Comparison of ENCODE assay signal across 10 cellular contexts in the genomic region with DNA sequence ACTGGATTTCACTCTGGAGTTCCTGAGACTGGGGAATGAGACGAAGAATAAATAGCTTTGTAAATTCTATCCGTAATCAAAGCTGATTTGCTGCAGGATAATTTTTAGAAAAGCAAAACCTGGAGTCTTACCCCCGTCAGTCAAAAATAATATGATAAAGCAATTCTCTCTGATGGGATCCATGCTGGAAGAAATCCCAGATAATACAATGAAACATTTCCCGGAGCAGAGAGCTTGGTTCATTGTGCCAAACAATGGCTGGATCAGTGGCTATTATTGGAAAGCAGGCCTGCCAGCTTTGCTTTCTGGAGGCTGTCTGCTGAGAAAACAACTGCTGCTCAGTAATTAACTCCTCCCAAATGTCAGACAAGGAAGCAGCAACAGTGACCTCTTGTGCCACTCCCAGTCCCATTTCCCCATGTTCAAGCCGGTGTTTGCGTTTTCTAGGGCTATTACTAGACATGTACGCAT.
DNase-seq lines count a peak whose midpoint lies in the region; ATAC-seq, FAIRE-seq and TF ChIP-seq lines count a peak whose summit lies in the region.
"Had no signal": no experiment of that assay in that cellular context is flagged by ENCODE, and none has a peak within 500 bp of the region (broad histone marks: within the 10 kb centered on the region; RNA-seq: fewer than 3 reads in every experiment).

No MANE protein-coding gene starts in this region.

- H3K27me3 ChIP-seq in H1 (replicated peaks in 1 of 4; ENCODE audit: control insufficient read depth in 3 of 4, extremely low read depth in 1 of 4, insufficient read depth in 3 of 4, low read length in 3 of 4), result no peaks in the 10 kb centered on the region
- H3K27me3 ChIP-seq: upper lobe of left lung had no signal

- no peaks in the 10 kb centered on the region for H3K4me1 ChIP-seq in H1 (replicated peaks in 1 of 4; ENCODE audit: control insufficient read depth in 3 of 4, insufficient read depth in 4 of 4, low read length in 3 of 4)

- H3K79me1 ChIP-seq in H1 (ENCODE audit: low read depth, low read length), result no peaks in the 10 kb centered on the region

- no peak overlapping the region for H3K4me3 ChIP-seq in H1 (ENCODE audit: extremely low read depth in 1 of 4, insufficient read depth in 2 of 4, low read depth in 3 of 4, low read length in 4 of 4)
- H3K4me3 ChIP-seq: upper lobe of left lung had no signal

- H3K4ac ChIP-seq in H1 (replicated peaks; ENCODE audit: insufficient read length, low read depth, low read length), result no peak overlapping the region

- no peak overlapping the region for H3K4me2 ChIP-seq in H1 (ENCODE audit: insufficient read depth in 1 of 2, low read depth in 2 of 2, low read length in 2 of 2)

- H3K18ac ChIP-seq in H1 (ENCODE audit: extremely low read depth, low read length), result no peak overlapping the region

- H3K4me1 Mint-ChIP-seq in Calu3 (ENCODE audit: low read depth, unreplicated experiment), result no peaks in the 10 kb centered on the region
- H3K4me1 Mint-ChIP-seq in activated CD4-positive, alpha-beta T cell treated with anti-CD3 and anti-CD28 coated beads, Interleukin-2, amount 10 ng/mL, durations not matched to agents 24 days and 14 days, result no peaks in the 10 kb centered on the region

- H2AFZ ChIP-seq in H1 (ENCODE audit: low read length), result 0 out of 2 replicates have a peak overlapping the region, but pooled peaks have one; percentile 28

- H2BK12ac ChIP-seq in H1 (ENCODE audit: low read depth, low read length), result no peak overlapping the region

- peak; percentile 34 for DNase-seq in Calu3
- peak; percentile 42 for DNase-seq in NCI-H446 treated with DMSO at 0.1 percent for 48 hours (lab: John Stamatoyannopoulos, UW)
- peak; percentile 19 to 43 for DNase-seq in H1 (ENCODE audit: low read depth in 1 of 2, low spot score in 2 of 2)
- peak; percentile 69 for DNase-seq in mucosa of gallbladder (ENCODE audit: low spot score)
- no peak for DNase-seq in activated CD4-positive, alpha-beta T cell treated with anti-CD3 and anti-CD28 coated beads, Interleukin-2, amount 10 ng/mL, durations not matched to agents 24 days and 14 days
- DNase-seq in foreskin melanocyte, result no peak

- no peak overlapping the region for H3K23ac ChIP-seq in H1 (ENCODE audit: insufficient read length)

- H2AK5ac ChIP-seq in H1 (ENCODE audit: low read depth, low read length), result no peak overlapping the region

- peak overlapping the region in 1 of 4 experiments; percentile 34; a peak in 1 of 7 replicates for H3K9ac ChIP-seq in H1 (replicated peaks in 1 of 4; ENCODE audit: extremely low read depth in 1 of 4, low read depth in 3 of 4, low read length in 3 of 4)

- no peak overlapping the region for H4K91ac ChIP-seq in H1 (replicated peaks; ENCODE audit: insufficient read length, low read length)

- no peaks in the 10 kb centered on the region for H3K9me3 ChIP-seq in H1 (ENCODE audit: insufficient read depth in 2 of 2, low read depth in 1 of 2, low read length in 1 of 2)
- H3K9me3 ChIP-seq: upper lobe of left lung had no signal

- no peak overlapping the region for H2BK15ac ChIP-seq in H1 (ENCODE audit: low read length)

- no peaks in the 10 kb centered on the region for H3K36me3 Mint-ChIP-seq in Calu3 (ENCODE audit: insufficient read depth, unreplicated experiment)
- no peaks in the 10 kb centered on the region for H3K36me3 Mint-ChIP-seq in activated CD4-positive, alpha-beta T cell treated with anti-CD3 and anti-CD28 coated beads, Interleukin-2, amount 10 ng/mL, durations not matched to agents 24 days and 14 days (ENCODE audit: low read depth)
- H3K36me3 Mint-ChIP-seq: natural killer cell treated with Interleukin-12 subunit alpha and Interleukin-12 subunit beta and Interleukin-15 and Interleukin-18, amount 100 ng/mL, for 72 hours had no signal

- no peak for TF ChIP-seq POLR2A in H1 (IDR thresholded peaks at IDR 0.05; ENCODE audit: control extremely low read depth in 1 of 2, low read depth in 2 of 2, low read length in 2 of 2)

- intact Hi-C loops in Calu3 (cut with micrococcal nuclease; ENCODE audit: unreplicated experiment), result loop anchor here (5.0 to 10.0 kb wide), 2 partner anchors 82 to 316 kb away; no protein-coding TSS in a partner anchor
- intact Hi-C loops in activated CD4-positive, alpha-beta T cell treated with anti-CD3 and anti-CD28 coated beads, Interleukin-2, amount 10 ng/mL, durations not matched to agents 24 days and 14 days (cut with micrococcal nuclease), result no loop called here

- H2BK120ac ChIP-seq in H1 (replicated peaks; ENCODE audit: low read depth, low read length), result no peak overlapping the region

- WGBS in H1 (ENCODE audit: extremely low coverage in 1 of 2, insufficient coverage in 1 of 2, insufficient read length in 1 of 2, insufficient replicate concordance in 2 of 2, low coverage in 1 of 2, low lambda C conversion rate in 2 of 2, missing lambda C conversion rate in 1 of 2), 2 experiments, result 83% methylated on average over 7 of the region's 7 CpGs; no CpG with 5 or more reads in 1 of the 2 experiments

- TF ChIP-seq EP300 in H1 (IDR thresholded peaks at IDR 0.05; ENCODE audit: borderline replicate concordance in 1 of 2, low read depth in 2 of 2, low read length in 2 of 2), result no peak

- H3K4me3 Mint-ChIP-seq in Calu3 (ENCODE audit: low read depth, unreplicated experiment), result no peak overlapping the region
- no peak overlapping the region for H3K4me3 Mint-ChIP-seq in activated CD4-positive, alpha-beta T cell treated with anti-CD3 and anti-CD28 coated beads, Interleukin-2, amount 10 ng/mL, durations not matched to agents 24 days and 14 days
- H3K4me3 Mint-ChIP-seq: natural killer cell treated with Interleukin-12 subunit alpha and Interleukin-12 subunit beta and Interleukin-15 and Interleukin-18, amount 100 ng/mL, for 72 hours had no signal

- H3K9me3 Mint-ChIP-seq in Calu3 (ENCODE audit: low read depth, unreplicated experiment), result no peaks in the 10 kb centered on the region
- H3K9me3 Mint-ChIP-seq in activated CD4-positive, alpha-beta T cell treated with anti-CD3 and anti-CD28 coated beads, Interleukin-2, amount 10 ng/mL, durations not matched to agents 24 days and 14 days, result no peaks in the 10 kb centered on the region
- H3K9me3 Mint-ChIP-seq: natural killer cell treated with Interleukin-12 subunit alpha and Interleukin-12 subunit beta and Interleukin-15 and Interleukin-18, amount 100 ng/mL, for 72 hours had no signal

- H3K79me2 ChIP-seq in H1 (ENCODE audit: control insufficient read depth in 1 of 2, insufficient read depth in 2 of 2, low read length in 2 of 2), result no peaks in the 10 kb centered on the region

- CTCF ChIA-PET in Calu3 (lab: Charles Lee), result interaction anchor here (0.6 kb wide), 1 partner anchor 822 kb away, joined by 3 read pairs; no protein-coding TSS in a partner anchor
- CTCF ChIA-PET in H1 (lab: Charles Lee; ENCODE audit: partially characterized antibody), result interaction anchor here (0.7 to 1.5 kb wide), 5 partner anchors 23 to 504 kb away, joined by 3 to 5 read pairs (median 4); no protein-coding TSS in a partner anchor

- H3K23me2 ChIP-seq in H1 (ENCODE audit: low read depth, low read length), result no peaks in the 10 kb centered on the region

- no peaks in the 10 kb centered on the region for H4K20me1 ChIP-seq in H1 (replicated peaks in 1 of 2; ENCODE audit: control insufficient read depth in 1 of 2, insufficient read depth in 2 of 2, low read length in 2 of 2)

- no peak overlapping the region for H3K27ac ChIP-seq in H1 (ENCODE audit: low read depth, low read length)

- H2BK5ac ChIP-seq in H1 (ENCODE audit: low read depth, low read length), result no peak overlapping the region

- H4K8ac ChIP-seq in H1 (ENCODE audit: extremely low read depth, insufficient read depth, low read length), result no peak overlapping the region

- TF ChIP-seq CTCF in Calu3 (IDR thresholded peaks at IDR 0.05; ENCODE audit: unreplicated experiment) (no peak), H1 (IDR thresholded peaks at IDR 0.05; ENCODE audit: control extremely low read depth in 1 of 3, insufficient read depth in 1 of 3, low read depth in 1 of 3, low read length in 3 of 3) (peak; percentile 45 to 57 (median 51))

- H2BK20ac ChIP-seq in H1 (ENCODE audit: low read length), result no peak overlapping the region

- no peaks in the 10 kb centered on the region for H3K27me3 Mint-ChIP-seq in Calu3 (ENCODE audit: unreplicated experiment)
- H3K27me3 Mint-ChIP-seq in activated CD4-positive, alpha-beta T cell treated with anti-CD3 and anti-CD28 coated beads, Interleukin-2, amount 10 ng/mL, durations not matched to agents 24 days and 14 days, result no peaks in the 10 kb centered on the region
- H3K27me3 Mint-ChIP-seq: natural killer cell treated with Interleukin-12 subunit alpha and Interleukin-12 subunit beta and Interleukin-15 and Interleukin-18, amount 100 ng/mL, for 72 hours had no signal

- no peak overlapping the region for H3K14ac ChIP-seq in H1 (ENCODE audit: insufficient read length)

- TF ChIP-seq RAD21 in H1 (IDR thresholded peaks at IDR 0.05 in 1 of 2, conservative IDR thresholded peaks at IDR 0.05 in 1 of 2; ENCODE audit: low read depth in 2 of 2, low read length in 2 of 2), result peak; percentile 64 to 72

- ATAC-seq in HG03135 (IDR thresholded peaks at IDR 0.05; ENCODE audit: unreplicated experiment), result no peak
- no peak for ATAC-seq in GM21825 (IDR thresholded peaks at IDR 0.05; ENCODE audit: unreplicated experiment)
- ATAC-seq: natural killer cell treated with Interleukin-12 subunit alpha and Interleukin-12 subunit beta and Interleukin-15 and Interleukin-18, amount 100 ng/mL, for 72 hours had no signal

- POLR2A ChIA-PET in H1 (lab: Charles Lee; ENCODE audit: partially characterized antibody), result no interaction called here

- BruUV-seq in Calu3 (replicated peaks; lab: Mats Ljungman, UMichigan), result no TSS peak

- no peak overlapping the region for H3K56ac ChIP-seq in H1 (replicated peaks; ENCODE audit: insufficient read length, low read depth, low read length)

- H4K5ac ChIP-seq in H1 (ENCODE audit: insufficient read length, low read depth, low read length), result no peak overlapping the region

- no peaks in the 10 kb centered on the region for H3K36me3 ChIP-seq in H1 (ENCODE audit: control insufficient read depth in 2 of 4, insufficient read depth in 4 of 4, low read length in 3 of 4)
- H3K36me3 ChIP-seq: upper lobe of left lung had no signal

- no peak overlapping the region for H3K27ac Mint-ChIP-seq in Calu3 (ENCODE audit: unreplicated experiment)
- H3K27ac Mint-ChIP-seq in activated CD4-positive, alpha-beta T cell treated with anti-CD3 and anti-CD28 coated beads, Interleukin-2, amount 10 ng/mL, durations not matched to agents 24 days and 14 days, result no peak overlapping the region
- H3K27ac Mint-ChIP-seq: natural killer cell treated with Interleukin-12 subunit alpha and Interleukin-12 subunit beta and Interleukin-15 and Interleukin-18, amount 100 ng/mL, for 72 hours had no signal

- no peak for FAIRE-seq in H1 (lab: Jason Lieb, UNC)

TF ChIP-seq in H1, 55 proteins besides CTCF, POLR2A, EP300 and RAD21 (continues in another document):
- TF ChIP-seq POU5F1 (IDR thresholded peaks at IDR 0.05; ENCODE audit: low read depth, low read length) (no peak), POLR2AphosphoS5 (IDR thresholded peaks at IDR 0.05; ENCODE audit: low read depth, low read length) (no peak), SP2 (IDR thresholded peaks at IDR 0.05; ENCODE audit: low read length) (no peak), SIN3A (conservative IDR thresholded peaks at IDR 0.05 in 1 of 2, IDR thresholded peaks at IDR 0.05 in 1 of 2; ENCODE audit: low read depth in 1 of 2, low read length in 2 of 2) (no peak), FOSL1 (IDR thresholded peaks at IDR 0.05; ENCODE audit: insufficient read depth, low read depth, low read length) (no peak)

Comparison
In these comparisons a context has a peak if more than half of its experiments do, and no peak if none do; other contexts are left out.
1. DNase-seq: peak in Calu3 (single experiment), NCI-H446 treated with DMSO at 0.1 percent for 48 hours (single experiment), H1 (2 of 2) and mucosa of gallbladder (single experiment); none in activated CD4-positive, alpha-beta T cell treated with anti-CD3 and anti-CD28 coated beads, Interleukin-2, amount 10 ng/mL, durations not matched to agents 24 days and 14 days (single experiment) and foreskin melanocyte (single experiment).